ENCODE assay signal across 8 cellular contexts in genomic region chr4:38856524-38857337, GRCh38. TPM values are rescaled to one million over a fixed set of nuclear protein-coding genes. Genes with fewer than 3 reads are reported as not detected.
A peak's percentile ranks its signal among the peaks of the same experiment; 100 is the strongest.
DNase-seq lines count a peak whose midpoint lies in the region; ATAC-seq and TF ChIP-seq lines count a peak whose summit lies in the region.

TSS of gene TLR6 (minus strand) at chr4:38856817. CDS start at chr4:38829473, 27,344 bp downstream.

- POLR2A ChIA-PET in naive thymus-derived CD4-positive, alpha-beta T cell (lab: Charles Lee), result interaction anchor here (1.2 to 1.7 kb wide), 2 partner anchors 25 to 51 kb away, joined by 4 to 5 read pairs; no protein-coding TSS in a partner anchor

- no peaks in the 10 kb centered on the region for H3K27me3 ChIP-seq in naive thymus-derived CD4-positive, alpha-beta T cell (ENCODE audit: control insufficient read depth in 2 of 2, insufficient read depth in 2 of 2, low read length in 2 of 2)
- no peaks in the 10 kb centered on the region for H3K27me3 ChIP-seq in thoracic aorta (replicated peaks; ENCODE audit: insufficient read depth)

- peaks cover 0 to 6% (median 0%) of the 10 kb centered on the region in 5 donors for H3K27me3 Mint-ChIP-seq in naive thymus-derived CD4-positive, alpha-beta T cell

- H3K36me3 Mint-ChIP-seq in naive thymus-derived CD4-positive, alpha-beta T cell, result peaks cover 0 to 13% (median 0%) of the 10 kb centered on the region in 5 donors

- ATAC-seq in HG03045 (IDR thresholded peaks at IDR 0.05; ENCODE audit: unreplicated experiment), result peak; percentile 51
- peak; percentile 83 for ATAC-seq in naive thymus-derived CD4-positive, alpha-beta T cell
- no peak for ATAC-seq in thoracic aorta (ENCODE audit: insufficient number of reproducible peaks, low FRiP score, low read depth)

- TF ChIP-seq CTCF in epithelial cell of proximal tubule (conservative IDR thresholded peaks at IDR 0.05; ENCODE audit: low read depth, low read length) (peak; percentile 74), thoracic aorta (IDR thresholded peaks at IDR 0.05) (peak; percentile 72)

- H3K4me3 ChIP-seq in epithelial cell of proximal tubule (ENCODE audit: low read depth, low read length) (peak within 1 kb of the TSS; percentile 40), thoracic aorta (peak within 1 kb of the TSS; percentile 62)
- H3K4me3 ChIP-seq in naive thymus-derived CD4-positive, alpha-beta T cell (ENCODE audit: low read length), result peak within 1 kb of the TSS; percentile 14

- H3K9me3 Mint-ChIP-seq in naive thymus-derived CD4-positive, alpha-beta T cell, result peaks cover 0 to 5% (median 0%) of the 10 kb centered on the region in 11 donors

- peaks cover 0 to 26% of the 10 kb centered on the region in 2 donors for H3K4me1 ChIP-seq in naive thymus-derived CD4-positive, alpha-beta T cell (ENCODE audit: control insufficient read depth in 2 of 2, insufficient read depth in 2 of 2, low read length in 2 of 2)
- peaks cover 3 to 10% of the 10 kb centered on the region in 2 donors for H3K4me1 ChIP-seq in thoracic aorta (ENCODE audit: control insufficient read depth in 1 of 2, low read depth in 2 of 2)

- intact Hi-C loops in naive thymus-derived CD4-positive, alpha-beta T cell (cut with micrococcal nuclease), result loop anchor here (1.0 to 10.0 kb wide), 18 partner anchors 19 to 1199 kb away; partner anchors contain the start of genes TLR1 (in 2 of the 2), RELL1 (in 1 of the 2), TBC1D1 (in 1 of the 2) and TLR10 (in 1 of the 2)

- peak; percentile 65 for DNase-seq in DMS 273 (lab: John Stamatoyannopoulos, UW; ENCODE audit: unreplicated experiment)
- no peak for DNase-seq in DMS 273 treated with DMSO at 0.1 percent for 48 hours (lab: John Stamatoyannopoulos, UW)
- peak; percentile 12 for DNase-seq in NCI-H82 treated with DMSO at 0.1 percent for 48 hours (lab: John Stamatoyannopoulos, UW; ENCODE audit: unreplicated experiment)
- peak; percentile 25 for DNase-seq in activated CD8-positive, alpha-beta memory T cell treated with anti-CD3 and anti-CD28 coated beads, Interleukin-2, amount 50 U/mL, for 24 hours (ENCODE audit: extremely low read depth)
- DNase-seq in epithelial cell of proximal tubule (ENCODE audit: low read depth), result peak; percentile 43
- DNase-seq in naive thymus-derived CD4-positive, alpha-beta T cell, result peak in 8 of 9 donors; percentile 37 to 90 (median 83)
- DNase-seq in thoracic aorta (ENCODE audit: low spot score), result no peak

- peak within 1 kb of the TSS in 9 of 10 donors; percentile 62 to 81 (median 67) for H3K4me3 Mint-ChIP-seq in naive thymus-derived CD4-positive, alpha-beta T cell

- peaks cover 28 to 52% (median 46%) of the 10 kb centered on the region in 7 donors for H3K4me1 Mint-ChIP-seq in naive thymus-derived CD4-positive, alpha-beta T cell

- CTCF ChIA-PET in naive thymus-derived CD4-positive, alpha-beta T cell (lab: Charles Lee), result interaction anchor here (0.6 to 2.8 kb wide), 9 partner anchors 13 to 780 kb away, joined by 3 to 22 read pairs (median 3); partner anchors contain the start of genes TLR1 and TLR10

- H3K27ac ChIP-seq in naive thymus-derived CD4-positive, alpha-beta T cell (ENCODE audit: low read depth, low read length), result peak within 1 kb of the TSS; percentile 49
- peak within 1 kb of the TSS; percentile 29 to 43 for H3K27ac ChIP-seq in thoracic aorta

- no peaks in the 10 kb centered on the region for H3K36me3 ChIP-seq in naive thymus-derived CD4-positive, alpha-beta T cell (ENCODE audit: control insufficient read depth in 2 of 3, insufficient read depth in 3 of 3, low read length in 3 of 3)
- H3K36me3 ChIP-seq in thoracic aorta, result no peaks in the 10 kb centered on the region

- H3K9me3 ChIP-seq in naive thymus-derived CD4-positive, alpha-beta T cell (ENCODE audit: control insufficient read depth in 2 of 3, low read length in 3 of 3), result no peaks in the 10 kb centered on the region
- no peaks in the 10 kb centered on the region for H3K9me3 ChIP-seq in thoracic aorta

- peak within 1 kb of the TSS; percentile 76 to 93 (median 90) for H3K27ac Mint-ChIP-seq in naive thymus-derived CD4-positive, alpha-beta T cell

RNA-seq across cellular contexts. Expression of gene TLR6, which starts in this region (rescaled TPM):
- total RNA-seq in epithelial cell of proximal tubule (0.22 and 0.29 TPM in 2 replicates), thoracic aorta (1 to 10 TPM; 1.8 to 3.5 TPM)
- 1 to 10 TPM in 4 of 5 experiments, under 1 TPM in 1; 1.00 to 8.8 (median 1.9) TPM for total RNA-seq in naive thymus-derived CD4-positive, alpha-beta T cell
- polyA plus RNA-seq in naive thymus-derived CD4-positive, alpha-beta T cell, result not detected

Comparison
In these comparisons a context has a peak if more than half of its experiments do, and no peak if none do; other contexts are left out.
1. DNase-seq: peak in DMS 273 (single experiment), NCI-H82 treated with DMSO at 0.1 percent for 48 hours (single experiment), activated CD8-positive, alpha-beta memory T cell treated with anti-CD3 and anti-CD28 coated beads, Interleukin-2, amount 50 U/mL, for 24 hours (single experiment) and naive thymus-derived CD4-positive, alpha-beta T cell (8 of 9); none in DMS 273 treated with DMSO at 0.1 percent for 48 hours (single experiment) and thoracic aorta (single experiment).
2. Peak in DNase-seq and H3K4me3 ChIP-seq in epithelial cell of proximal tubule; RNA of the gene not detected or under 1 TPM.
3. Peak in every context shown above with its lines, with median percentiles within 50 percentile points of each other: H3K4me3 ChIP-seq.